Comparison of ENCODE assay signal across 8 cellular contexts in the genomic region with DNA sequence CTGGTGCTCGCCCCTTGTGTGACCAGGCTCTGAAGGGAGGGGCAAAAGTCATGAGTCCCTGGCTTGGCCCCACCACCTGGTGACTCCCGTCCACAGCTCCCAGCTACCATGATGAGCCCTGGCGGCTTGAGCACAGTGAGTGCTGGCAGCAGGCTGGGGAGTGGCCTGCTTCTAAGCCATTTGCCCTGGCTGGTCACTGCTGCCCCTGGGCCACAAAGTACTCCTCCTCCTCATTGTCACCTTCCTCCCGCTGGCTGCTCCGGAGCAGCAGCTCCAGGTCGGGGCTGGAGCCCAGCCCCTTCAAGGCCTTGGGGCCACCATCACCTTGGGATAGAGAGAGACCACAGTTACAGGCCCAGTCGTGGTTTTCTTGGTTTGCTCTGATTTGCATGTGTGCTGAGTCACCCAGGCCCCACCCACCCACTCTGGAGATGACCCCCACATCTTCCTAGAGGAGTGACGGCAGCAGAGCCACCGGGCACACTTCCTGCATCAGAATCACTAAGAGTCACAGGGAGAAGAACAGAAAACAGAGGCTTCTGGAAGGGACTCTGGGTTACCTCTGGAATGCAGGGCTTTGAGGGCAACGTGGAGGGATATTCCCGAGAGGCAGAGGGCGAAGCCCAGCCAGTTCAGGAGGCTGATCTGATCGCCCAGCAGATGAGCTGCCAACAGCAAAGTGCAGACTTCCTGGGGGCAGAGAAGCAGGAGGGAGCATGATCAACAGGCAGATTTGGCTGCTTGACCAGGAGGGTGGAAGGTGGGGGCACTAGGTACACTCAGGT. TPM values are rescaled to one million over a fixed set of nuclear protein-coding genes. Genes with fewer than 3 reads are reported as not detected.
DNase-seq lines count a peak whose midpoint lies in the region; ATAC-seq lines count a peak whose summit lies in the region.

No MANE protein-coding gene starts in this region.

- peak overlapping the region; percentile 64 for H3K27ac ChIP-seq in SJCRH30

- no peak overlapping the region for H3K4me3 ChIP-seq in SJCRH30

- no peak overlapping the region for H3K4me3 Mint-ChIP-seq in activated CD4-positive, alpha-beta T cell treated with anti-CD3 and anti-CD28 coated beads, Interleukin-2, amount 10 ng/mL, durations not matched to agents 24 days and 14 days
- peak overlapping the region; percentile 66 to 77 for H3K4me3 Mint-ChIP-seq in stimulated activated naive B cell treated with anti-CD40 and anti-IgM and Interleukin-4, amounts not matched to agents 10 μg/mL and 1 μg/mL and 100 μg/mL, for 72 hours

- H3K27me3 ChIP-seq in SJCRH30, result no peaks in the 10 kb centered on the region

- no peaks in the 10 kb centered on the region for H3K9me3 ChIP-seq in SJCRH30 (replicated peaks)

- no peaks in the 10 kb centered on the region for H3K27me3 Mint-ChIP-seq in activated CD4-positive, alpha-beta T cell treated with anti-CD3 and anti-CD28 coated beads, Interleukin-2, amount 10 ng/mL, durations not matched to agents 24 days and 14 days
- H3K27me3 Mint-ChIP-seq in stimulated activated naive B cell treated with anti-CD40 and anti-IgM and Interleukin-4, amounts not matched to agents 10 μg/mL and 1 μg/mL and 100 μg/mL, for 72 hours, result no peaks in the 10 kb centered on the region

- peak; percentile 68 for ATAC-seq in HG02798 (IDR thresholded peaks at IDR 0.05; ENCODE audit: poor library complexity, unreplicated experiment)
- peak; percentile 68 to 71 for ATAC-seq in stimulated activated naive B cell treated with anti-CD40 and anti-IgM and Interleukin-4, amounts not matched to agents 10 μg/mL and 1 μg/mL and 100 μg/mL, for 72 hours (replicated peaks)
- ATAC-seq in GM19324 (IDR thresholded peaks at IDR 0.05; ENCODE audit: low FRiP score, unreplicated experiment), result no peak

- no peaks in the 10 kb centered on the region for H3K9me3 Mint-ChIP-seq in activated CD4-positive, alpha-beta T cell treated with anti-CD3 and anti-CD28 coated beads, Interleukin-2, amount 10 ng/mL, durations not matched to agents 24 days and 14 days
- H3K9me3 Mint-ChIP-seq in stimulated activated naive B cell treated with anti-CD40 and anti-IgM and Interleukin-4, amounts not matched to agents 10 μg/mL and 1 μg/mL and 100 μg/mL, for 72 hours, result no peaks in the 10 kb centered on the region

- intact Hi-C loops in activated CD4-positive, alpha-beta T cell treated with anti-CD3 and anti-CD28 coated beads, Interleukin-2, amount 10 ng/mL, durations not matched to agents 24 days and 14 days (cut with micrococcal nuclease), result no loop called here

- peak overlapping the region; percentile 49 for H3K27ac Mint-ChIP-seq in activated CD4-positive, alpha-beta T cell treated with anti-CD3 and anti-CD28 coated beads, Interleukin-2, amount 10 ng/mL, durations not matched to agents 24 days and 14 days
- peak overlapping the region; percentile 88 for H3K27ac Mint-ChIP-seq in stimulated activated naive B cell treated with anti-CD40 and anti-IgM and Interleukin-4, amounts not matched to agents 10 μg/mL and 1 μg/mL and 100 μg/mL, for 72 hours

- H3K36me3 Mint-ChIP-seq in activated CD4-positive, alpha-beta T cell treated with anti-CD3 and anti-CD28 coated beads, Interleukin-2, amount 10 ng/mL, durations not matched to agents 24 days and 14 days (ENCODE audit: low read depth), result peaks cover 32% of the 10 kb centered on the region
- peaks cover 49 to 58% of the 10 kb centered on the region in 2 donors for H3K36me3 Mint-ChIP-seq in stimulated activated naive B cell treated with anti-CD40 and anti-IgM and Interleukin-4, amounts not matched to agents 10 μg/mL and 1 μg/mL and 100 μg/mL, for 72 hours

- H3K4me1 Mint-ChIP-seq in activated CD4-positive, alpha-beta T cell treated with anti-CD3 and anti-CD28 coated beads, Interleukin-2, amount 10 ng/mL, durations not matched to agents 24 days and 14 days, result peaks cover 9% of the 10 kb centered on the region
- H3K4me1 Mint-ChIP-seq in stimulated activated naive B cell treated with anti-CD40 and anti-IgM and Interleukin-4, amounts not matched to agents 10 μg/mL and 1 μg/mL and 100 μg/mL, for 72 hours, result peaks cover 31 to 49% of the 10 kb centered on the region in 2 donors

- DNase-seq in activated CD4-positive, alpha-beta T cell treated with anti-CD3 and anti-CD28 coated beads, Interleukin-2, amount 10 ng/mL, durations not matched to agents 24 days and 14 days, result no peak
- DNase-seq in activated CD4-positive, alpha-beta T cell treated with anti-CD3 and anti-CD28 coated beads for 4 hours, result no peak
- DNase-seq in SJCRH30, result peak; percentile 90 to 91
- DNase-seq in fibroblast of gingiva (ENCODE audit: low read depth), result peak; percentile 84
- no peak for DNase-seq in stimulated activated naive B cell treated with anti-CD40 and anti-IgM and Interleukin-4, amounts not matched to agents 10 μg/mL and 1 μg/mL and 100 μg/mL, for 72 hours
- DNase-seq in T-helper 9 cell, result no peak

- H3K36me3 ChIP-seq in SJCRH30, result no peaks in the 10 kb centered on the region

- peaks cover 20% of the 10 kb centered on the region for H3K4me1 ChIP-seq in SJCRH30

RNA-seq across cellular contexts. Expression of gene CDH22, which starts 42.1 kb away (rescaled TPM):
- total RNA-seq in activated CD4-positive, alpha-beta T cell treated with anti-CD3 and anti-CD28 coated beads, Interleukin-2, amount 10 ng/mL, durations not matched to agents 24 days and 14 days, result not detected in 2 replicates
- total RNA-seq in SJCRH30 (2014; rRNA removed; shearing (Covaris generic)), result 0.06 TPM in 1 of 2 replicates, not detected in the other

RNA-seq across cellular contexts. Expression of gene ELMO2, which starts 56.0 kb away (rescaled TPM):
- 64.5 and 66.4 TPM in 2 replicates for total RNA-seq in activated CD4-positive, alpha-beta T cell treated with anti-CD3 and anti-CD28 coated beads, Interleukin-2, amount 10 ng/mL, durations not matched to agents 24 days and 14 days
- 51.6 and 54.5 TPM in 2 replicates for total RNA-seq in SJCRH30 (2014; rRNA removed; shearing (Covaris generic))

Comparison
In these comparisons a context has a peak if more than half of its experiments do, and no peak if none do; other contexts are left out.
1. DNase-seq: peak in SJCRH30 (2 of 2) and fibroblast of gingiva (single experiment); none in activated CD4-positive, alpha-beta T cell treated with anti-CD3 and anti-CD28 coated beads, Interleukin-2, amount 10 ng/mL, durations not matched to agents 24 days and 14 days (single experiment), activated CD4-positive, alpha-beta T cell treated with anti-CD3 and anti-CD28 coated beads for 4 hours (0 of 2), stimulated activated naive B cell treated with anti-CD40 and anti-IgM and Interleukin-4, amounts not matched to agents 10 μg/mL and 1 μg/mL and 100 μg/mL, for 72 hours (single experiment) and T-helper 9 cell (single experiment).